ENCODE assay signal across 10 cellular contexts in the genomic region with DNA sequence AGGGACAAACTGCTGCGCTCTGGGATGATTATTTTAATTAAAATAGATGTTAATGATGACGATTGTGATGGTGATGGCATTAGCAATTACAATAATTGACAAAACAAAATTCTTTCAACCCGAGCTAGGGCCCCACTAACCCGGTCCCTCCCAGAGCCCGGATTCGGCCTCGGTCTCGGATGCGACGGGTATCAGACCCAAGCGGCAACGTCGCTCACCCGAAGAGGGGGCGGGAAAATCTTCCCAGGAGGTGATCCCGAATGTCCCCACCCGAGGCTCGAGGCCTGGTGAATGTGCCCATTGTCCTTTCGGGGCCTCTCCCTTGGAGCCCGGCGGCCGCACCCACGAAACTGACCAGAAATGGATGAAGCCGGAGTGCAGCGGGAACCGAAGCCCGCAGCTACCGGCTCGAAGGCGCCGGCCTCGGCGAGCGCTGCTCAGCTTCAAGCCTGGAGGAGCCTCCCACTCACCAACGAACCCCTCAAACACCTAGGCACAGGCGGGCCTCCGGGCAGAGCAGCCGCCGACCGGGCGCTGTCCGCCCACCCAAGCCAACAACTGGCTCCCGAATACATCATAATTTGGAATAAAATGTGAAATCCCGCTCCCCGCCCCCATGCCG. TPM values are rescaled to one million over a fixed set of nuclear protein-coding genes. Genes with fewer than 3 reads are reported as not detected.
DNase-seq lines count a peak whose midpoint lies in the region; FAIRE-seq and TF ChIP-seq lines count a peak whose summit lies in the region.
"Had no signal": no experiment of that assay in that cellular context is flagged by ENCODE, and none has a peak within 500 bp of the region (broad histone marks: within the 10 kb centered on the region; RNA-seq: fewer than 3 reads in every experiment).

No MANE protein-coding gene starts in this region.

- no peak overlapping the region for H3K27ac ChIP-seq in HUES6 (ENCODE audit: low read depth, low read length)
- no peak overlapping the region for H3K27ac ChIP-seq in H1 (ENCODE audit: low read depth, low read length)
- no peak overlapping the region for H3K27ac ChIP-seq in neural cell (ENCODE audit: low read length)

- H3K9ac ChIP-seq in HUES6 (ENCODE audit: low read length), result no peak overlapping the region
- no peak overlapping the region for H3K9ac ChIP-seq in H1 (replicated peaks in 1 of 4; ENCODE audit: extremely low read depth in 1 of 4, low read depth in 3 of 4, low read length in 3 of 4)
- H3K9ac ChIP-seq in neural cell (ENCODE audit: low read length), result no peak overlapping the region

- H4K8ac ChIP-seq in H1 (ENCODE audit: extremely low read depth, insufficient read depth, low read length), result no peak overlapping the region; the same call in 1 of the 2 replicates

- H3K9me3 ChIP-seq in HUES6 (ENCODE audit: control insufficient read depth, insufficient read depth, low read depth, low read length), result no peaks in the 10 kb centered on the region
- H3K9me3 ChIP-seq in H1 (ENCODE audit: insufficient read depth in 2 of 2, low read depth in 1 of 2, low read length in 1 of 2), result no peaks in the 10 kb centered on the region
- no peaks in the 10 kb centered on the region for H3K9me3 ChIP-seq in neural cell (ENCODE audit: low read length)

- H3K36me3 ChIP-seq in HUES6 (ENCODE audit: control insufficient read depth, insufficient read depth, low read length) (no peaks in the 10 kb centered on the region), H1 (ENCODE audit: control insufficient read depth in 2 of 4, insufficient read depth in 4 of 4, low read length in 3 of 4) (no peaks in the 10 kb centered on the region), neural cell (ENCODE audit: insufficient read depth, low read length) (no peaks in the 10 kb centered on the region)

- no peak overlapping the region for H2BK15ac ChIP-seq in H1 (ENCODE audit: low read length)

- H3K56ac ChIP-seq in H1 (replicated peaks; ENCODE audit: insufficient read length, low read depth, low read length), result no peak overlapping the region

- TF ChIP-seq RAD21 in H1 (IDR thresholded peaks at IDR 0.05 in 1 of 2, conservative IDR thresholded peaks at IDR 0.05 in 1 of 2; ENCODE audit: low read depth in 2 of 2, low read length in 2 of 2) (no peak), neural cell (conservative IDR thresholded peaks at IDR 0.05) (no peak)

- intact Hi-C loops in CD14-positive monocyte (cut with micrococcal nuclease), result loop anchor here in 1 of 2 donors (5.0 kb wide), 1 partner anchor 201 kb away; no protein-coding TSS in a partner anchor

- H2AFZ ChIP-seq in H1 (ENCODE audit: low read length) (no peak overlapping the region), neural cell (ENCODE audit: low read depth, low read length) (no peak overlapping the region)

- no peak for TF ChIP-seq POLR2A in H1 (IDR thresholded peaks at IDR 0.05; ENCODE audit: control extremely low read depth in 1 of 2, low read depth in 2 of 2, low read length in 2 of 2)

- TF ChIP-seq EP300 in H1 (IDR thresholded peaks at IDR 0.05; ENCODE audit: borderline replicate concordance in 1 of 2, low read depth in 2 of 2, low read length in 2 of 2) (no peak), neural cell (conservative IDR thresholded peaks at IDR 0.05; ENCODE audit: poor library complexity, severe bottlenecking) (no peak)

- H3K36me3 Mint-ChIP-seq in CD14-positive monocyte, result peaks cover 12 to 16% of the 10 kb centered on the region in 2 donors

- H3K79me2 ChIP-seq in H1 (ENCODE audit: control insufficient read depth in 1 of 2, insufficient read depth in 2 of 2, low read length in 2 of 2), result no peaks in the 10 kb centered on the region
- no peaks in the 10 kb centered on the region for H3K79me2 ChIP-seq in neural cell (replicated peaks; ENCODE audit: insufficient read depth, low read length)

- H3K4me1 ChIP-seq in HUES6 (ENCODE audit: control insufficient read depth, insufficient read depth, low read length), result peaks cover 40% of the 10 kb centered on the region
- H3K4me1 ChIP-seq in H1 (replicated peaks in 1 of 4; ENCODE audit: control insufficient read depth in 3 of 4, insufficient read depth in 4 of 4, low read length in 3 of 4), result peaks cover 11 to 40% (median 29%) of the 10 kb centered on the region in 4 experiments

- no peak overlapping the region for H3K14ac ChIP-seq in H1 (ENCODE audit: insufficient read length)

- no peak overlapping the region for H4K5ac ChIP-seq in H1 (ENCODE audit: insufficient read length, low read depth, low read length)

- no peak for FAIRE-seq in H1 (lab: Jason Lieb, UNC)

- CTCF ChIA-PET in H1 (lab: Charles Lee; ENCODE audit: partially characterized antibody), result interaction anchor here (1.4 to 5.9 kb wide), 3 partner anchors 23 to 204 kb away, joined by 3 to 30 read pairs (median 5); no protein-coding TSS in a partner anchor

- peaks cover 44% of the 10 kb centered on the region for H3K4me1 Mint-ChIP-seq in CD14-positive monocyte

- H3K4ac ChIP-seq in H1 (replicated peaks; ENCODE audit: insufficient read length, low read depth, low read length), result no peak overlapping the region

- DNase-seq in CD14-positive monocyte (ENCODE audit: low spot score), result no peak
- peak in 1 of 2 experiments; percentile 80 for DNase-seq in H1 (ENCODE audit: low read depth in 1 of 2, low spot score in 2 of 2)
- DNase-seq in NCI-H187 treated with DMSO at 0.1 percent for 48 hours (lab: John Stamatoyannopoulos, UW), result no peak
- no peak for DNase-seq in hepatic stellate cell (ENCODE audit: low spot score)
- DNase-seq in DMS114 treated with DMSO at 0.1 percent for 48 hours (lab: John Stamatoyannopoulos, UW; ENCODE audit: unreplicated experiment), result no peak
- no peak for DNase-seq in NCI-H1417 (lab: John Stamatoyannopoulos, UW)
- DNase-seq: GOT3 had no signal

- no peaks in the 10 kb centered on the region for H3K9me2 ChIP-seq in neural cell (ENCODE audit: insufficient read depth, low read length)

- no peak overlapping the region for H2BK5ac ChIP-seq in H1 (ENCODE audit: low read depth, low read length)

- no peak overlapping the region for H3K23ac ChIP-seq in H1 (ENCODE audit: insufficient read length)

- H2BK120ac ChIP-seq in H1 (replicated peaks; ENCODE audit: low read depth, low read length), result no peak overlapping the region

- TF ChIP-seq CTCF in CD14-positive monocyte (IDR thresholded peaks at IDR 0.05) (no peak), H1 (IDR thresholded peaks at IDR 0.05; ENCODE audit: control extremely low read depth in 1 of 3, insufficient read depth in 1 of 3, low read depth in 1 of 3, low read length in 3 of 3) (no peak), neural cell (IDR thresholded peaks at IDR 0.05; ENCODE audit: poor library complexity, severe bottlenecking) (no peak)

- H4K20me1 ChIP-seq in H1 (replicated peaks in 1 of 2; ENCODE audit: control insufficient read depth in 1 of 2, insufficient read depth in 2 of 2, low read length in 2 of 2), result peaks cover 4 to 9% of the 10 kb centered on the region in 2 experiments
- H4K20me1 ChIP-seq in neural cell (ENCODE audit: insufficient read depth), result no peaks in the 10 kb centered on the region

- POLR2A ChIA-PET in H1 (lab: Charles Lee; ENCODE audit: partially characterized antibody), result interaction anchor here (1.3 kb wide), 1 partner anchor 10 kb away, joined by 3 read pairs; no protein-coding TSS in a partner anchor

- no peaks in the 10 kb centered on the region for H3F3A ChIP-seq in neural cell (ENCODE audit: insufficient read depth, low read length, poor library complexity, severe bottlenecking)

- H2BK12ac ChIP-seq in H1 (ENCODE audit: low read depth, low read length), result peak overlapping the region; percentile 97; the same call in 1 of the 2 replicates

- peak overlapping the region; percentile 84 to 98 for H3K4me3 Mint-ChIP-seq in CD14-positive monocyte

- H4K91ac ChIP-seq in H1 (replicated peaks; ENCODE audit: insufficient read length, low read length), result no peak overlapping the region

- H3K79me1 ChIP-seq in H1 (ENCODE audit: low read depth, low read length), result no peaks in the 10 kb centered on the region

- 1% methylated on average over 39 of the region's 46 CpGs; no CpG with 5 or more reads in 1 of the 2 experiments for WGBS in H1 (ENCODE audit: extremely low coverage in 1 of 2, insufficient coverage in 1 of 2, insufficient read length in 1 of 2, insufficient replicate concordance in 2 of 2, low coverage in 1 of 2, low lambda C conversion rate in 2 of 2, missing lambda C conversion rate in 1 of 2), 2 experiments

- peaks cover 95 to 100% (median 99%) of the 10 kb centered on the region in 3 donors for H3K27me3 Mint-ChIP-seq in CD14-positive monocyte (ENCODE audit: low read depth in 3 of 3)

- H3K4me2 ChIP-seq in H1 (ENCODE audit: insufficient read depth in 1 of 2, low read depth in 2 of 2, low read length in 2 of 2) (peak overlapping the region; percentile 71 to 97), neural cell (ENCODE audit: low read length) (no peak overlapping the region)

- H2BK20ac ChIP-seq in H1 (ENCODE audit: low read length), result no peak overlapping the region

- peaks cover 100% of the 10 kb centered on the region for H3K27me3 ChIP-seq in HUES6 (ENCODE audit: control insufficient read depth, insufficient read depth, low read length)
- H3K27me3 ChIP-seq in H1 (replicated peaks in 1 of 4; ENCODE audit: control insufficient read depth in 3 of 4, extremely low read depth in 1 of 4, insufficient read depth in 3 of 4, low read length in 3 of 4), result peaks cover 89 to 100% (median 100%) of the 10 kb centered on the region in 4 experiments
- peaks cover 98% of the 10 kb centered on the region for H3K27me3 ChIP-seq in neural cell (ENCODE audit: insufficient read depth, low read depth, low read length)

- no peak overlapping the region for H3K27ac Mint-ChIP-seq in CD14-positive monocyte

- H3K9me3 Mint-ChIP-seq in CD14-positive monocyte, result peaks cover 0 to 35% (median 24%) of the 10 kb centered on the region in 7 donors

- H3K4me3 ChIP-seq in HUES6 (ENCODE audit: low read depth, low read length) (peak overlapping the region; percentile 43), H1 (ENCODE audit: extremely low read depth in 1 of 4, insufficient read depth in 2 of 4, low read depth in 3 of 4, low read length in 4 of 4) (peak overlapping the region; percentile 9 to 59 (median 28); a peak in 5 of 8 replicates), neural cell (ENCODE audit: low read length) (no peak overlapping the region)

- peaks cover 7% of the 10 kb centered on the region for H3K23me2 ChIP-seq in H1 (ENCODE audit: low read depth, low read length)

- no peak overlapping the region for H2AK5ac ChIP-seq in H1 (ENCODE audit: low read depth, low read length)

- H3K18ac ChIP-seq in H1 (ENCODE audit: extremely low read depth, low read length), result peak overlapping the region; percentile 53; the same call in 1 of the 2 replicates

RNA-seq across cellular contexts. Expression of gene TAL1, which starts 1.2 kb away (rescaled TPM):
- polyA plus RNA-seq in CD14-positive monocyte (under 1 TPM in 1 of 2 donors, not detected in 1; 0.50 TPM), H1 (2011; rRNA removed) (0.06 and 0.09 TPM in 2 replicates), neural cell (not detected in 2 replicates)
- 0.15 TPM in 1 of 2 replicates, not detected in the other for total RNA-seq in H1 (2021; fragmentation: NEBNext Ultra II Directional; extraction: Animal tissue kit (Norgen Biotek cat#: 25700))
- polyA plus RNA-seq in H1 (2011; cell fraction: cytosol; rRNA removed), result 0.12 TPM
- polyA plus RNA-seq in H1 (2011; cell fraction: nucleus; rRNA removed), result 0.10 TPM
- 0.05 to 0.11 TPM (median 0.06 TPM) in 3 of 4 replicates, not detected in the other for polyA plus RNA-seq in H1 (2012, experiment 1 of 2)
- polyA plus RNA-seq in H1 (2012, experiment 2 of 2), result 0.05 TPM
- not detected for polyA plus RNA-seq in H1 (2013, experiment 1 of 2)
- polyA plus RNA-seq in H1 (2013, experiment 2 of 2), result 0.02 TPM
- 0.10 and 0.28 TPM in 2 replicates for polyA minus RNA-seq in H1 (2011; rRNA and poly(A)+ RNA removed)
- polyA minus RNA-seq in H1 (2011; cell fraction: cytosol; rRNA and poly(A)+ RNA removed), result not detected
- not detected for polyA minus RNA-seq in H1 (2011; cell fraction: nucleus; rRNA and poly(A)+ RNA removed)
- polyA minus RNA-seq in neural cell, result not detected in 2 replicates
- total RNA-seq: LHCN-M2 had no signal

RNA-seq across cellular contexts. Expression of gene PDZK1IP1, which starts 41.0 kb away (rescaled TPM):
- polyA plus RNA-seq in CD14-positive monocyte, result 1 to 10 TPM in 1 of 2 donors, not detected in 1; 1.4 TPM
- not detected in 2 replicates for total RNA-seq in H1 (2021; fragmentation: NEBNext Ultra II Directional; extraction: Animal tissue kit (Norgen Biotek cat#: 25700))
- polyA plus RNA-seq in H1 (2011; rRNA removed), result 0.17 TPM in 1 of 2 replicates, not detected in the other
- not detected for polyA plus RNA-seq in H1 (2011; cell fraction: cytosol; rRNA removed)
- 0.20 TPM for polyA plus RNA-seq in H1 (2011; cell fraction: nucleus; rRNA removed)
- not detected in 4 replicates for polyA plus RNA-seq in H1 (2012, experiment 1 of 2)
- not detected for polyA plus RNA-seq in H1 (2012, experiment 2 of 2)
- polyA plus RNA-seq in H1 (2013, experiment 1 of 2), result not detected
- polyA plus RNA-seq in H1 (2013, experiment 2 of 2), result not detected
- not detected in 2 replicates for polyA minus RNA-seq in H1 (2011; rRNA and poly(A)+ RNA removed)
- polyA minus RNA-seq in H1 (2011; cell fraction: cytosol; rRNA and poly(A)+ RNA removed), result not detected
- not detected for polyA minus RNA-seq in H1 (2011; cell fraction: nucleus; rRNA and poly(A)+ RNA removed)
- not detected in 2 replicates for polyA plus RNA-seq in neural cell
- polyA minus RNA-seq in neural cell, result not detected in 2 replicates
- total RNA-seq: LHCN-M2 had no signal
